Comparison of ENCODE assay signal across 36 cellular contexts in the genomic region with DNA sequence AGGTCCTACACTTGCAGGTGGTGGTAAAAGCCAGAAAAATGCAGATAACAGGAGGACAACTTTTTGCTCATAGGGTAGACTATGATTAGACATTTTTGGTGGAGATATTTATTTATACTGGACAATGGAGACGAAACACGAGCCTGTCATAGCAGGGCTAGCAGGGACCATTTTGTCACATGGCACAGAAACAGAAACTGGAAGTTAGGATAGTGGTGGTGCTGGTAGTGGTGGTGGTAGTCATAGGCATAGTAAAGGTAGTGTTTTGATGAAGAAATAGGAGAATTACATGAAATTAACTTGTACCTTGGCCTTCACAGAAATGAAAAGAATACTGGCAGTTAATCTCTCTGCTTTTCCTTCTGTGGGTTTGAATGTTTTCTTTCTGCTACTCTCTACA. TPM values are rescaled to one million over a fixed set of nuclear protein-coding genes. Genes with fewer than 3 reads are reported as not detected.
"Had no signal": no experiment of that assay in that cellular context is flagged by ENCODE, and none has a peak within 500 bp of the region (broad histone marks: within the 10 kb centered on the region; RNA-seq: fewer than 3 reads in every experiment).

No MANE protein-coding gene starts in this region.

- H3K27me3 Mint-ChIP-seq: dendritic cell treated with granulocyte-macrophage colony-stimulating factor and Interleukin-4, amounts not matched to agents 40 ng/mL and 50 ng/mL, for 4 days; natural killer cell treated with Interleukin-12 subunit alpha and Interleukin-12 subunit beta and Interleukin-15 and Interleukin-18, amount 100 ng/mL, for 72 hours had no signal

- H3K4me3 Mint-ChIP-seq: dendritic cell treated with granulocyte-macrophage colony-stimulating factor and Interleukin-4, amounts not matched to agents 40 ng/mL and 50 ng/mL, for 4 days; endodermal cell; mesothelial cell of epicardium; naive B cell; natural killer cell treated with Interleukin-12 subunit alpha and Interleukin-12 subunit beta and Interleukin-15 and Interleukin-18, amount 100 ng/mL, for 72 hours; neural crest cell; stimulated activated effector memory CD8-positive, alpha-beta T cell treated with anti-CD3 and anti-CD28 coated beads, Interleukin-12 subunit alpha, Interleukin-12 subunit beta, amount 100 ng/mL, for 72 hours had no signal

- H3K36me3 ChIP-seq: colonic mucosa, gastrocnemius medialis, left lung, sigmoid colon, tibial artery, upper lobe of left lung had no signal

- H3K9me3 ChIP-seq: colonic mucosa, gastrocnemius medialis, left lung, mucosa of descending colon, psoas muscle, sigmoid colon, testis, tibial artery, upper lobe of left lung had no signal

- H3K27ac ChIP-seq: colonic mucosa, epithelial cell of prostate, gastrocnemius medialis, psoas muscle, sigmoid colon, testis, tibial artery, upper lobe of left lung had no signal

- H3K4me1 ChIP-seq: colonic mucosa, gastrocnemius medialis, psoas muscle, sigmoid colon, testis, tibial artery, upper lobe of left lung had no signal

- H3K4me1 Mint-ChIP-seq: endodermal cell; mesothelial cell of epicardium; naive B cell; neural crest cell; stimulated activated effector memory CD8-positive, alpha-beta T cell treated with anti-CD3 and anti-CD28 coated beads, Interleukin-12 subunit alpha, Interleukin-12 subunit beta, amount 100 ng/mL, for 72 hours had no signal

- DNase-seq: colonic mucosa; effector CD8-positive, alpha-beta T cell; endodermal cell; foreskin fibroblast; gastrocnemius medialis; head of caudate nucleus; left cardiac atrium; left lung; mesenchymal stem cell; mucosa of descending colon; naive B cell; posterior cingulate gyrus; psoas muscle; right cardiac atrium; sigmoid colon; stimulated activated CD4-positive, alpha-beta T cell treated with anti-CD3 and anti-CD28 coated beads, Interleukin-2, amount 100 ng/mL, for 24 hours; stimulated activated CD4-positive, alpha-beta T cell treated with anti-CD3 and anti-CD28 coated beads, Interleukin-4, amount 100 ng/mL, for 24 hours; stimulated activated naive CD8-positive, alpha-beta T cell treated with anti-CD3 and anti-CD28 coated beads, Interleukin-15, Interleukin-2, amounts not matched to agents 100 U/mL and 50 U/mL, for 24 hours; substantia nigra; testis; tibial artery; upper lobe of left lung had no signal

- H3K4me3 ChIP-seq: colonic mucosa, gastrocnemius medialis, left lung, mucosa of descending colon, psoas muscle, sigmoid colon, testis, tibial artery, upper lobe of left lung had no signal

- H3K27ac Mint-ChIP-seq: dendritic cell treated with granulocyte-macrophage colony-stimulating factor and Interleukin-4, amounts not matched to agents 40 ng/mL and 50 ng/mL, for 4 days; endodermal cell; mesothelial cell of epicardium; stimulated activated effector memory CD8-positive, alpha-beta T cell treated with anti-CD3 and anti-CD28 coated beads, Interleukin-12 subunit alpha, Interleukin-12 subunit beta, amount 100 ng/mL, for 72 hours had no signal

- H3K9me3 Mint-ChIP-seq: dendritic cell treated with granulocyte-macrophage colony-stimulating factor and Interleukin-4, amounts not matched to agents 40 ng/mL and 50 ng/mL, for 4 days; mesothelial cell of epicardium; naive B cell; natural killer cell treated with Interleukin-12 subunit alpha and Interleukin-12 subunit beta and Interleukin-15 and Interleukin-18, amount 100 ng/mL, for 72 hours; stimulated activated effector memory CD8-positive, alpha-beta T cell treated with anti-CD3 and anti-CD28 coated beads, Interleukin-12 subunit alpha, Interleukin-12 subunit beta, amount 100 ng/mL, for 72 hours had no signal

- H3K36me3 Mint-ChIP-seq: mesothelial cell of epicardium; naive B cell; natural killer cell treated with Interleukin-12 subunit alpha and Interleukin-12 subunit beta and Interleukin-15 and Interleukin-18, amount 100 ng/mL, for 72 hours; stimulated activated effector memory CD8-positive, alpha-beta T cell treated with anti-CD3 and anti-CD28 coated beads, Interleukin-12 subunit alpha, Interleukin-12 subunit beta, amount 100 ng/mL, for 72 hours had no signal

- H3K27me3 ChIP-seq: colonic mucosa, gastrocnemius medialis, left lung, sigmoid colon, testis, tibial artery, upper lobe of left lung had no signal

- ATAC-seq: esophagus mucosa; gastrocnemius medialis; left cardiac atrium; left lung; psoas muscle; right cardiac atrium; stimulated activated effector memory CD8-positive, alpha-beta T cell treated with anti-CD3 and anti-CD28 coated beads, Interleukin-12 subunit alpha, Interleukin-12 subunit beta, amount 100 ng/mL, for 72 hours; stimulated activated naive CD8-positive, alpha-beta T cell treated with anti-CD3 and anti-CD28 coated beads, Interleukin-15, Interleukin-2, amounts not matched to agents 100 U/mL and 50 U/mL, for 24 hours had no signal

RNA-seq across cellular contexts. Expression of gene MGAM, which starts 8.8 kb away (rescaled TPM):
- total RNA-seq: kidney epithelial cell, lung microvascular endothelial cell, osteocyte had no signal

RNA-seq across cellular contexts. Expression of gene TAS2R38, which starts 13.3 kb away (rescaled TPM):
- total RNA-seq: colonic mucosa; endodermal cell; esophagus mucosa; gastrocnemius medialis; glomerular endothelial cell; kidney epithelial cell; left cardiac atrium; left lung; lower leg skin; lung microvascular endothelial cell; mesothelial cell of epicardium; natural killer cell treated with Interleukin-12 subunit alpha and Interleukin-12 subunit beta and Interleukin-15 and Interleukin-18, amount 100 ng/mL, for 72 hours; neural crest cell; osteocyte; psoas muscle; renal cortical epithelial cell; right cardiac atrium; sigmoid colon; skeletal muscle tissue; testis; upper lobe of left lung had no signal
- polyA plus RNA-seq: psoas muscle, right cardiac atrium, sigmoid colon had no signal

RNA-seq across cellular contexts. Expression of gene CLEC5A, which starts 40.1 kb away (rescaled TPM):
- total RNA-seq: endodermal cell; gastrocnemius medialis; glomerular endothelial cell; kidney epithelial cell; lung microvascular endothelial cell; mesothelial cell of epicardium; natural killer cell treated with Interleukin-12 subunit alpha and Interleukin-12 subunit beta and Interleukin-15 and Interleukin-18, amount 100 ng/mL, for 72 hours; neural crest cell; osteocyte; renal cortical epithelial cell had no signal
